18 cellular contexts compared by ENCODE assay signal in genomic region chr14:39247256-39247655, GRCh38. TPM values are rescaled to one million over a fixed set of nuclear protein-coding genes. Genes with fewer than 3 reads are reported as not detected.
DNase-seq lines count a peak whose midpoint lies in the region; ATAC-seq and TF ChIP-seq lines count a peak whose summit lies in the region.
"Had no signal": no experiment of that assay in that cellular context is flagged by ENCODE, and none has a peak within 500 bp of the region (broad histone marks: within the 10 kb centered on the region; RNA-seq: fewer than 3 reads in every experiment).

No MANE protein-coding gene starts in this region.

- 75% methylated on average over 1 of the region's 1 CpG; no CpG with 5 or more reads in 1 of the 2 donors for WGBS in gastroesophageal sphincter (ENCODE audit: low coverage in 1 of 2), 2 donors

- TF ChIP-seq POLR2A in gastroesophageal sphincter (IDR thresholded peaks at IDR 0.05), result no peak

- H3K4me3 ChIP-seq in fibroblast of mammary gland (ENCODE audit: control insufficient read depth, low read depth, low read length) (no peak overlapping the region), gastroesophageal sphincter (no peak overlapping the region)
- H3K4me3 ChIP-seq: transverse colon had no signal

- TF ChIP-seq EP300 in gastroesophageal sphincter (IDR thresholded peaks at IDR 0.05), result no peak

- H3K9me3 Mint-ChIP-seq in activated CD4-positive, alpha-beta T cell treated with anti-CD3 and anti-CD28 coated beads, Interleukin-2, amount 10 ng/mL, durations not matched to agents 24 days and 14 days, result peaks cover 6% of the 10 kb centered on the region

- intact Hi-C loops in activated CD4-positive, alpha-beta T cell treated with anti-CD3 and anti-CD28 coated beads, Interleukin-2, amount 10 ng/mL, durations not matched to agents 24 days and 14 days (cut with micrococcal nuclease), result loop anchor here (2.0 kb wide), 1 partner anchor 52 kb away; no protein-coding TSS in a partner anchor

- no peak for TF ChIP-seq CTCF in fibroblast of mammary gland (conservative IDR thresholded peaks at IDR 0.05; ENCODE audit: control insufficient read depth, insufficient read depth, low read depth, low read length)
- no peak for TF ChIP-seq CTCF in gastroesophageal sphincter (IDR thresholded peaks at IDR 0.05)

- H3K4me1 ChIP-seq in gastroesophageal sphincter, result no peaks in the 10 kb centered on the region
- H3K4me1 ChIP-seq: parathyroid adenoma, transverse colon had no signal

- no peaks in the 10 kb centered on the region for H3K4me1 Mint-ChIP-seq in activated CD4-positive, alpha-beta T cell treated with anti-CD3 and anti-CD28 coated beads, Interleukin-2, amount 10 ng/mL, durations not matched to agents 24 days and 14 days

- no peaks in the 10 kb centered on the region for H3K36me3 ChIP-seq in gastroesophageal sphincter
- H3K36me3 ChIP-seq: transverse colon had no signal

- no peaks in the 10 kb centered on the region for H3K36me3 Mint-ChIP-seq in activated CD4-positive, alpha-beta T cell treated with anti-CD3 and anti-CD28 coated beads, Interleukin-2, amount 10 ng/mL, durations not matched to agents 24 days and 14 days (ENCODE audit: low read depth)

- DNase-seq in activated CD4-positive, alpha-beta T cell treated with anti-CD3 and anti-CD28 coated beads, Interleukin-2, amount 10 ng/mL, durations not matched to agents 24 days and 14 days, result peak; percentile 13
- no peak for DNase-seq in activated CD4-positive, alpha-beta T cell treated with anti-CD3 and anti-CD28 coated beads for 48 hours
- DNase-seq in fibroblast of mammary gland (ENCODE audit: low read depth) (peak; percentile 95), stromal cell of bone marrow (ENCODE audit: low read depth) (peak; percentile 89), RPMI8226 (no peak)
- DNase-seq: activated CD4-positive, alpha-beta T cell treated with anti-CD3 and anti-CD28 coated beads for 4 hours; activated T-cell treated with anti-CD3 and anti-CD28 coated beads, Interleukin-2, amount 50 U/mL, for 72 hours; anterior cingulate cortex; MV-4-11; OCI-M1; stimulated activated CD8-positive, alpha-beta memory T cell treated with anti-CD3 and anti-CD28 coated beads, Interleukin-4, amount 100 ng/mL, for 48 hours; T-helper 17 cell; transverse colon had no signal

- no peaks in the 10 kb centered on the region for H3K27me3 ChIP-seq in gastroesophageal sphincter
- H3K27me3 ChIP-seq: transverse colon had no signal

- H3K27me3 Mint-ChIP-seq in activated CD4-positive, alpha-beta T cell treated with anti-CD3 and anti-CD28 coated beads, Interleukin-2, amount 10 ng/mL, durations not matched to agents 24 days and 14 days, result peaks cover 8% of the 10 kb centered on the region

- H3K4me3 Mint-ChIP-seq in activated CD4-positive, alpha-beta T cell treated with anti-CD3 and anti-CD28 coated beads, Interleukin-2, amount 10 ng/mL, durations not matched to agents 24 days and 14 days, result no peak overlapping the region
- H3K4me3 Mint-ChIP-seq: activated T-cell treated with anti-CD3 and anti-CD28 coated beads, Interleukin-2, amount 50 U/mL, for 72 hours; T-helper 17 cell had no signal

- no peak overlapping the region for H3K27ac ChIP-seq in gastroesophageal sphincter
- H3K27ac ChIP-seq: 22Rv1, parathyroid adenoma, transverse colon had no signal

- H3K27ac Mint-ChIP-seq in activated CD4-positive, alpha-beta T cell treated with anti-CD3 and anti-CD28 coated beads, Interleukin-2, amount 10 ng/mL, durations not matched to agents 24 days and 14 days, result no peak overlapping the region
- H3K27ac Mint-ChIP-seq: activated T-cell treated with anti-CD3 and anti-CD28 coated beads, Interleukin-2, amount 50 U/mL, for 72 hours; T-helper 17 cell had no signal

- ATAC-seq in SK-N-SH treated with all-trans-retinoic acid at 6 μM for 48 hours (peak; percentile 67), HG03469 (IDR thresholded peaks at IDR 0.05; ENCODE audit: unreplicated experiment) (no peak), gastroesophageal sphincter (no peak)
- ATAC-seq: activated T-cell treated with anti-CD3 and anti-CD28 coated beads, Interleukin-2, amount 50 U/mL, for 72 hours; T-helper 17 cell had no signal

- H3K9me3 ChIP-seq in gastroesophageal sphincter, result no peaks in the 10 kb centered on the region
- H3K9me3 ChIP-seq: transverse colon had no signal

TF ChIP-seq in SK-N-SH treated with all-trans-retinoic acid at 6 μM for 48 hours, 23 proteins besides CTCF, POLR2A, EP300 and RAD21:
- TF ChIP-seq ZNF565 (CRISPR knock-in tag; conservative IDR thresholded peaks at IDR 0.05; ENCODE audit: low read depth), result no peak
- no peak for TF ChIP-seq ZNF8 (CRISPR knock-in tag; IDR thresholded peaks at IDR 0.05)
- no peak for TF ChIP-seq RARB (CRISPR knock-in tag; IDR thresholded peaks at IDR 0.05)
- no peak for TF ChIP-seq CSRNP3 (CRISPR knock-in tag; IDR thresholded peaks at IDR 0.05)
- no peak for TF ChIP-seq BACH2 (CRISPR knock-in tag; IDR thresholded peaks at IDR 0.05; ENCODE audit: borderline replicate concordance)
- TF ChIP-seq ZC3H10 (CRISPR knock-in tag; IDR thresholded peaks at IDR 0.05), result no peak
- no peak for TF ChIP-seq ARNTL (CRISPR knock-in tag; IDR thresholded peaks at IDR 0.05; ENCODE audit: borderline replicate concordance, low read depth)
- no peak for TF ChIP-seq GLIS3 (CRISPR knock-in tag; IDR thresholded peaks at IDR 0.05)
- TF ChIP-seq CREB5 (CRISPR knock-in tag; IDR thresholded peaks at IDR 0.05; ENCODE audit: low read depth), result no peak
- TF ChIP-seq, protein P1, sequence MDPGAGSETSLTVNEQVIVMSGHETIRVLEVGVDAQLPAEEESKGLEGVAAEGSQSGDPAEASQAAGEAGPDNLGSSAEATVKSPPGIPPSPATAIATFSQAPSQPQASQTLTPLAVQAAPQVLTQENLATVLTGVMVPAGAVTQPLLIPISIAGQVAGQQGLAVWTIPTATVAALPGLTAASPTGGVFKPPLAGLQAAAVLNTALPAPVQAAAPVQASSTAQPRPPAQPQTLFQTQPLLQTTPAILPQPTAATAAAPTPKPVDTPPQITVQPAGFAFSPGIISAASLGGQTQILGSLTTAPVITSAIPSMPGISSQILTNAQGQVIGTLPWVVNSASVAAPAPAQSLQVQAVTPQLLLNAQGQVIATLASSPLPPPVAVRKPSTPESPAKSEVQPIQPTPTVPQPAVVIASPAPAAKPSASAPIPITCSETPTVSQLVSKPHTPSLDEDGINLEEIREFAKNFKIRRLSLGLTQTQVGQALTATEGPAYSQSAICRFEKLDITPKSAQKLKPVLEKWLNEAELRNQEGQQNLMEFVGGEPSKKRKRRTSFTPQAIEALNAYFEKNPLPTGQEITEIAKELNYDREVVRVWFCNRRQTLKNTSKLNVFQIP (CRISPR knock-in tag; IDR thresholded peaks at IDR 0.05; ENCODE audit: borderline replicate concordance, low read depth), result no peak
- TF ChIP-seq ZFP3 (CRISPR knock-in tag; IDR thresholded peaks at IDR 0.05), result no peak
- no peak for TF ChIP-seq CSDC2 (CRISPR knock-in tag; IDR thresholded peaks at IDR 0.05)
- TF ChIP-seq, protein P2, sequence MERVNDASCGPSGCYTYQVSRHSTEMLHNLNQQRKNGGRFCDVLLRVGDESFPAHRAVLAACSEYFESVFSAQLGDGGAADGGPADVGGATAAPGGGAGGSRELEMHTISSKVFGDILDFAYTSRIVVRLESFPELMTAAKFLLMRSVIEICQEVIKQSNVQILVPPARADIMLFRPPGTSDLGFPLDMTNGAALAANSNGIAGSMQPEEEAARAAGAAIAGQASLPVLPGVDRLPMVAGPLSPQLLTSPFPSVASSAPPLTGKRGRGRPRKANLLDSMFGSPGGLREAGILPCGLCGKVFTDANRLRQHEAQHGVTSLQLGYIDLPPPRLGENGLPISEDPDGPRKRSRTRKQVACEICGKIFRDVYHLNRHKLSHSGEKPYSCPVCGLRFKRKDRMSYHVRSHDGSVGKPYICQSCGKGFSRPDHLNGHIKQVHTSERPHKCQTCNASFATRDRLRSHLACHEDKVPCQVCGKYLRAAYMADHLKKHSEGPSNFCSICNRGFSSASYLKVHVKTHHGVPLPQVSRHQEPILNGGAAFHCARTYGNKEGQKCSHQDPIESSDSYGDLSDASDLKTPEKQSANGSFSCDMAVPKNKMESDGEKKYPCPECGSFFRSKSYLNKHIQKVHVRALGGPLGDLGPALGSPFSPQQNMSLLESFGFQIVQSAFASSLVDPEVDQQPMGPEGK (CRISPR knock-in tag; IDR thresholded peaks at IDR 0.05; ENCODE audit: borderline replicate concordance), result no peak
- no peak for TF ChIP-seq TOX (CRISPR knock-in tag; IDR thresholded peaks at IDR 0.05; ENCODE audit: borderline replicate concordance)
- TF ChIP-seq TCF4 (CRISPR knock-in tag; IDR thresholded peaks at IDR 0.05; ENCODE audit: borderline replicate concordance), result no peak
- no peak for TF ChIP-seq ESRRG (CRISPR knock-in tag; IDR thresholded peaks at IDR 0.05)
- no peak for TF ChIP-seq ZNF70 (CRISPR knock-in tag; IDR thresholded peaks at IDR 0.05)

RNA-seq across cellular contexts. Expression of gene MIA2, which starts 13.5 kb away (rescaled TPM):
- total RNA-seq in activated CD4-positive, alpha-beta T cell treated with anti-CD3 and anti-CD28 coated beads, Interleukin-2, amount 10 ng/mL, durations not matched to agents 24 days and 14 days, result 18.7 and 21.8 TPM in 2 replicates
- 10 to 100 TPM; 13.5 to 21.3 (median 16.3) TPM for total RNA-seq in gastroesophageal sphincter

Comparison
In these comparisons a context has a peak if more than half of its experiments do, and no peak if none do; other contexts are left out.
1. DNase-seq: peak in activated CD4-positive, alpha-beta T cell treated with anti-CD3 and anti-CD28 coated beads, Interleukin-2, amount 10 ng/mL, durations not matched to agents 24 days and 14 days (single experiment), fibroblast of mammary gland (single experiment) and stromal cell of bone marrow (single experiment); none in activated CD4-positive, alpha-beta T cell treated with anti-CD3 and anti-CD28 coated beads for 48 hours (single experiment) and RPMI8226 (single experiment).